ENCODE assay signal across 8 cellular contexts in the genomic region with DNA sequence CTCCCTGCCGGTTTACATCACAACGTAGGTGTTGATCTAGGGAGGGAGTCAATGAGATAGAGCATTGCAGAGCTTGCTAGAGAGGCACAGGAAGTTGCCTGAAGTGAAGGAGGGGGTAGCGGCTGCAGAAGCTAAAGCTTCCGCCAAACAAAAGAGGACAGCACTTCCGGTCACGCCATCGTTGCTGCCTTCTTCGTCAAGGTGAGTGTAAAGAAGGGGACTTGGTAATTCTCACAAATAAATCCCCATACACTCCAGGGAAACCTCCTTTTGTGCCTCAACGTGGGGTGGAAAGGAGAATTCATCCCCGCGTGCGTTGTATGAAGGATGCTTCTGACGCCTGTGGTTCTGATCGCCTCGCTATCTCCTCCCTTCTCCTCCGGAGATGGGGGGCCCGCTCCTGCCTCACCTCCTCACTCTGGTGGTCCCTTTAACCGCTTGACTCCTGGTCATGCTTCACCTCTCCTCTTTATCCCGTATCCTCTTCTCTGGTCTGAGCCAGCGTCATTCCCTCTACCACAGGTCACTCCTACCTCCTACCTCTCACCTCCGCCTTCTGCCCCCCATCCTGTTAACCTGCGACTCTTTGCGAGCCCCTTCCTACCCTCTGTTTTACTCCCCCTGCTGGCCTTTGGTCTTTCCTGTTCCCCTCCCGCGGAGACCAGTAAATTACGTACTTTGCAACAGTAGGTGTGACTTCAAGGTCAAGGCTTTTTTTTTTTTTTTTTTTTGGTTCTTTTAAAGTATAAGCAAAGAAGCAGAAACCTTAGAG. TPM values are rescaled to one million over a fixed set of nuclear protein-coding genes. Genes with fewer than 3 reads are reported as not detected.
A peak's percentile ranks its signal among the peaks of the same experiment; 100 is the strongest.
DNase-seq lines count a peak whose midpoint lies in the region; TF ChIP-seq lines count a peak whose summit lies in the region.

No MANE protein-coding gene starts in this region.

- H3K9ac ChIP-seq in smooth muscle cell (ENCODE audit: low read depth) = peak overlapping the region; percentile 47

- H3K9me3 ChIP-seq in smooth muscle cell (replicated peaks; ENCODE audit: low read depth) = no peaks in the 10 kb centered on the region

- no peak overlapping the region for H3K27ac ChIP-seq in smooth muscle cell (ENCODE audit: low read depth)

- H3K4me1 Mint-ChIP-seq in brain = peaks cover 19% of the 10 kb centered on the region

- peaks cover 7% of the 10 kb centered on the region for H3K79me2 ChIP-seq in smooth muscle cell (ENCODE audit: low read depth)

- peaks cover 2% of the 10 kb centered on the region for H3K4me1 ChIP-seq in smooth muscle cell (ENCODE audit: low read depth)

- no peaks in the 10 kb centered on the region for H4K20me1 ChIP-seq in smooth muscle cell (ENCODE audit: low read depth)

- peak overlapping the region; percentile 82 for H3K4me2 ChIP-seq in smooth muscle cell

- H3K4me3 Mint-ChIP-seq in brain = peak overlapping the region; percentile 92 to 98 (median 95)

- DNase-seq in GM04504 (ENCODE audit: low read depth) (peak; percentile 8), HCEC 1CT (peak; percentile 59), NCI-H1105 treated with DMSO at 0.1 percent for 48 hours (lab: John Stamatoyannopoulos, UW) (peak; percentile 67), T1000 (lab: John Stamatoyannopoulos, UW) (peak; percentile 13), iPS-NIHi11 (ENCODE audit: low spot score) (peak; percentile 45), smooth muscle cell (lab: John Stamatoyannopoulos, UW; ENCODE audit: unreplicated experiment) (no peak)
- DNase-seq in NK-92 treated with Interleukin-12 subunit alpha and Interleukin-12 subunit beta, amount 100 ng/mL, for 24 hours (lab: John Stamatoyannopoulos, UW) = no peak

- H3K36me3 Mint-ChIP-seq in brain = peaks cover 31% of the 10 kb centered on the region

- no peaks in the 10 kb centered on the region for H3F3A ChIP-seq in smooth muscle cell (ENCODE audit: low read depth)

- peak overlapping the region; percentile 80 for H2AFZ ChIP-seq in smooth muscle cell (ENCODE audit: low read depth)

- no peaks in the 10 kb centered on the region for H3K27me3 ChIP-seq in smooth muscle cell (ENCODE audit: low read depth)

- TF ChIP-seq CTCF in brain (conservative IDR thresholded peaks at IDR 0.05) (peak in 1 of 2 experiments; percentile 31), smooth muscle cell (IDR thresholded peaks at IDR 0.05; ENCODE audit: borderline replicate concordance, insufficient read depth, poor library complexity, severe bottlenecking) (no peak)

- no peaks in the 10 kb centered on the region for H3K36me3 ChIP-seq in smooth muscle cell (ENCODE audit: low read depth)

- H3K4me3 ChIP-seq in smooth muscle cell = peak overlapping the region; percentile 61

- H3K27me3 Mint-ChIP-seq in brain = peaks cover 17% of the 10 kb centered on the region

- peak overlapping the region; percentile 84 to 97 (median 95) for H3K27ac Mint-ChIP-seq in brain

- WGBS in smooth muscle cell (ENCODE audit: low lambda C conversion rate) = 28% methylated on average over 26 of the region's 26 CpGs

- peaks cover 0 to 4% (median 3%) of the 10 kb centered on the region in 5 experiments for H3K9me3 Mint-ChIP-seq in brain

RNA-seq across cellular contexts. Expression of gene GSPT2, which starts 59.9 kb away (rescaled TPM):
- polyA plus RNA-seq in brain (ENCODE audit: insufficient read depth, low read depth, low replicate concordance) = 8.9 TPM
- total RNA-seq in smooth muscle cell = 6.9 and 10.8 TPM in 2 replicates
- 7.7 and 9.1 TPM in 2 replicates for polyA plus RNA-seq in smooth muscle cell

Comparison
In these comparisons a context has a peak if more than half of its experiments do, and no peak if none do; other contexts are left out.
1. DNase-seq: peak in GM04504 (single experiment), HCEC 1CT (single experiment), NCI-H1105 treated with DMSO at 0.1 percent for 48 hours (single experiment), T1000 (single experiment) and iPS-NIHi11 (single experiment); none in smooth muscle cell (single experiment) and NK-92 treated with Interleukin-12 subunit alpha and Interleukin-12 subunit beta, amount 100 ng/mL, for 24 hours (single experiment).